16 cellular contexts compared by ENCODE assay signal in the genomic region with DNA sequence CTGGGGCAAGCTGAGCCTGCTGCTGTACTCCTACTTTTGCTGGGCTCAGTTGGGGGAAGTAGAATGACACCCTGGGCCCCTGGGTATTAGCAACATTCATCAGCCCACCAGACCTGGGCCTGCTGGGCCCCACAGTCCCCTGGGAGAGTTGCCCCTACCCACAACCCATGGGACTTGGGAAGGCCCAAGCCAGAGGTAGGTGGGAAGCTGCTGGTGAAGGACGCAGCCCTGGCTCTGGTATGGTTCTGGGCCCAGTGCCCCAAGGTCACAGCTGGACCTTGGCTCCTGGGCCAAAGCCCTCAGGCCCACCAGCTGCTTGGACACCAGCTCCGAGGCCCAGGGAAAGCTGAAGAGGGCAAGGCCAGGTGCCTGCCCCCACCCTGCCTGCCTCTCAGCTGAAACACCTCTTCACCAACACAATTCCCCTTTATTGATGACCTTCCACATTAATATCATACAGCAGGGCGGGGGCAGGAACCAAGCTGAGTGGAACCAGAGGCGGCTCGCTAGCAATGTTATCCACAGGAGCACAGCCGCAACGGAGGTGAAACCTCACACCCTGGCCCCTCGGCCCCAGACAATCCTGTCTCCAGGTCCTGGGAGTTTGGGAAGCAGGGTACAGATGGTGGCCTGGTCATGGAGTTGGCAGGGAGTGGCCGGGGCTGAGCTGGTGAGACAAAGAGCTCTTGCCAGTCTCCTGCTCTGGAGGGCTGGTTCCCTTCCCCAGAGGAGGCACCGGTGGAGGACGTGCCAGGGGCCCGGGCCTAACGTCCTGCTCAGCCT.
"Had no signal": no experiment of that assay in that cellular context is flagged by ENCODE, and none has a peak within 500 bp of the region (broad histone marks: within the 10 kb centered on the region; RNA-seq: fewer than 3 reads in every experiment).

No MANE protein-coding gene starts in this region.

- H3K4me1 Mint-ChIP-seq: activated CD4-positive, alpha-beta T cell treated with anti-CD3 and anti-CD28 coated beads for 36 hours; mesothelial cell of epicardium had no signal

- H3K27ac ChIP-seq: coronary artery, lower lobe of right lung, VCaP had no signal

- H3K27ac Mint-ChIP-seq: activated CD4-positive, alpha-beta T cell treated with anti-CD3 and anti-CD28 coated beads for 36 hours; activated CD8-positive, alpha-beta T cell treated with anti-CD3 and anti-CD28 coated beads for 36 hours; activated T-cell treated with anti-CD3 and anti-CD28 coated beads, Interleukin-2, amount 50 U/mL, for 72 hours; mesothelial cell of epicardium had no signal

- H3K4me3 Mint-ChIP-seq: activated CD4-positive, alpha-beta T cell treated with anti-CD3 and anti-CD28 coated beads for 36 hours; activated CD8-positive, alpha-beta T cell treated with anti-CD3 and anti-CD28 coated beads for 36 hours; activated T-cell treated with anti-CD3 and anti-CD28 coated beads, Interleukin-2, amount 50 U/mL, for 72 hours; mesothelial cell of epicardium had no signal

- H3K4me3 ChIP-seq: coronary artery, lower lobe of right lung, skin epidermis had no signal

- ATAC-seq: activated CD4-positive, alpha-beta T cell treated with anti-CD3 and anti-CD28 coated beads for 36 hours; activated CD8-positive, alpha-beta T cell treated with anti-CD3 and anti-CD28 coated beads for 36 hours; activated T-cell treated with anti-CD3 and anti-CD28 coated beads, Interleukin-2, amount 50 U/mL, for 72 hours had no signal

- DNase-seq: activated CD4-positive, alpha-beta T cell treated with anti-CD3 and anti-CD28 coated beads for 36 hours; activated CD8-positive, alpha-beta memory T cell treated with anti-CD3 and anti-CD28 coated beads, Interleukin-2, amount 50 U/mL, for 4 hours; activated CD8-positive, alpha-beta T cell treated with anti-CD3 and anti-CD28 coated beads for 36 hours; activated naive CD4-positive, alpha-beta T cell treated with Interleukin-2 at 50 U/mL for 16 hours; activated T-cell treated with anti-CD3 and anti-CD28 coated beads, Interleukin-2, amount 50 U/mL, for 72 hours; central memory CD4-positive, alpha-beta T cell; effector CD8-positive, alpha-beta T cell; hippocampal formation; lower lobe of right lung; substantia nigra; T-helper 9 cell; trophoblast cell had no signal

- H3K9me3 ChIP-seq: lower lobe of right lung had no signal

- H3K9me3 Mint-ChIP-seq: activated CD8-positive, alpha-beta T cell treated with anti-CD3 and anti-CD28 coated beads for 36 hours; activated T-cell treated with anti-CD3 and anti-CD28 coated beads, Interleukin-2, amount 50 U/mL, for 72 hours; mesothelial cell of epicardium had no signal

- H3K4me1 ChIP-seq: lower lobe of right lung had no signal

- H3K27me3 Mint-ChIP-seq: activated CD4-positive, alpha-beta T cell treated with anti-CD3 and anti-CD28 coated beads for 36 hours; activated CD8-positive, alpha-beta T cell treated with anti-CD3 and anti-CD28 coated beads for 36 hours had no signal
